Comparison of ENCODE assay signal across 10 cellular contexts in the genomic region with DNA sequence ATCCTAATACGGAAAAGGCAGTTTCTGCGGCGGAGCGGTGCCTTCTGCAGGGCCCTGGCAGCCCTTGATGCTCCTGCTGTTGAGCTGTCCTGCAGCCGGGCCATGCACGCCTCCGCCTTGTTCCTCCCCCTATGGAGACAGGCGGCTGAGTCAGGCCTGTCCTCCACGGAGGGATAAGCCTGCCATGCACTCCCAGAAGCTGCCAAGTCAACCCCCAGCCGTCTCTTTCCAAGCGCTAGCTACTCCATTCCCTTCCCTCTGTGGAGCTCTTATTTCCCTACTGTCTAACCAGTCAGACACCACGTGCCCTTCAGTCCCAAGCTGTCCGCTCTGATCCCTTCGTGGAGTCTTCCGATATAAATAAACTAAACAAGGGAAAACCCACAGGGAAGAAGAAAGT.
DNase-seq lines count a peak whose midpoint lies in the region; ATAC-seq lines count a peak whose summit lies in the region.
"Had no signal": no experiment of that assay in that cellular context is flagged by ENCODE, and none has a peak within 500 bp of the region (broad histone marks: within the 10 kb centered on the region; RNA-seq: fewer than 3 reads in every experiment).

No MANE protein-coding gene starts in this region.

- POLR2A ChIA-PET in naive thymus-derived CD8-positive, alpha-beta T cell (lab: Charles Lee) = no interaction called here

- peaks cover 4 to 17% (median 13%) of the 10 kb centered on the region in 5 donors for H3K27me3 Mint-ChIP-seq in naive thymus-derived CD8-positive, alpha-beta T cell

- H3K27ac Mint-ChIP-seq in naive thymus-derived CD8-positive, alpha-beta T cell = no peak overlapping the region

- DNase-seq in HPDE6-E6E7 (ENCODE audit: extremely low spot score) (peak; percentile 49), cerebellum (ENCODE audit: low spot score) (peak; percentile 47), kidney glomerular epithelial cell (lab: John Stamatoyannopoulos, UW) (peak; percentile 15), superior temporal gyrus (ENCODE audit: extremely low spot score) (peak; percentile 40), DMS114 treated with DMSO at 0.1 percent for 48 hours (lab: John Stamatoyannopoulos, UW; ENCODE audit: unreplicated experiment) (no peak), MV-4-11 (lab: John Stamatoyannopoulos, UW) (no peak)
- DNase-seq in naive thymus-derived CD8-positive, alpha-beta T cell = no peak
- DNase-seq: NCI-H748 treated with DMSO at 0.1 percent for 48 hours; stimulated activated CD4-positive, alpha-beta T cell treated with anti-CD3 and anti-CD28 coated beads, Interleukin-4, amount 100 ng/mL, for 4 hours had no signal

- H3K4me3 Mint-ChIP-seq in naive thymus-derived CD8-positive, alpha-beta T cell = no peak overlapping the region

- ATAC-seq in naive thymus-derived CD8-positive, alpha-beta T cell = no peak
- no peak for ATAC-seq in HG03571 (IDR thresholded peaks at IDR 0.05; ENCODE audit: unreplicated experiment)

- H3K4me1 Mint-ChIP-seq in naive thymus-derived CD8-positive, alpha-beta T cell = peaks cover 0 to 1% (median 0%) of the 10 kb centered on the region in 4 donors

- H3K9me3 Mint-ChIP-seq in naive thymus-derived CD8-positive, alpha-beta T cell = peaks cover 0 to 2% (median 0%) of the 10 kb centered on the region in 9 donors

- H3K36me3 Mint-ChIP-seq in naive thymus-derived CD8-positive, alpha-beta T cell = no peaks in the 10 kb centered on the region

Comparison
In these comparisons a context has a peak if more than half of its experiments do, and no peak if none do; other contexts are left out.
1. DNase-seq: peak in HPDE6-E6E7 (single experiment), cerebellum (single experiment), kidney glomerular epithelial cell (single experiment) and superior temporal gyrus (single experiment); none in naive thymus-derived CD8-positive, alpha-beta T cell (0 of 10), DMS114 treated with DMSO at 0.1 percent for 48 hours (single experiment) and MV-4-11 (single experiment).